16 cellular contexts compared by ENCODE assay signal in genomic region chr10:3057946-3058345, GRCh38. TPM values are rescaled to one million over a fixed set of nuclear protein-coding genes. Genes with fewer than 3 reads are reported as not detected.
DNase-seq lines count a peak whose midpoint lies in the region; ATAC-seq and TF ChIP-seq lines count a peak whose summit lies in the region.
"Had no signal": no experiment of that assay in that cellular context is flagged by ENCODE, and none has a peak within 500 bp of the region (broad histone marks: within the 10 kb centered on the region; RNA-seq: fewer than 3 reads in every experiment).

No MANE protein-coding gene starts in this region.

- intact Hi-C loops in sigmoid colon (cut with DNase I) = no loop called here

- TF ChIP-seq POLR2A in sigmoid colon (IDR thresholded peaks at IDR 0.05) = no peak

- no peak for TF ChIP-seq CTCF in WTC11 (IDR thresholded peaks at IDR 0.05)
- no peak for TF ChIP-seq CTCF in sigmoid colon (IDR thresholded peaks at IDR 0.05)
- TF ChIP-seq CTCF in RWPE1 (conservative IDR thresholded peaks at IDR 0.05; ENCODE audit: low read depth) = no peak

- H3K4me1 Mint-ChIP-seq in WTC11 = peaks cover 25% of the 10 kb centered on the region
- peaks cover 11 to 27% of the 10 kb centered on the region in 2 donors for H3K4me1 Mint-ChIP-seq in immature natural killer cell

- H3K27ac Mint-ChIP-seq in WTC11 (no peak overlapping the region), immature natural killer cell (no peak overlapping the region)
- H3K27ac Mint-ChIP-seq: IgD-negative memory B cell had no signal

- no peaks in the 10 kb centered on the region for H3K27me3 ChIP-seq in sigmoid colon
- H3K27me3 ChIP-seq: BLaER1 treated with 17β-estradiol and CSF1 and Interleukin-3, amounts not matched to agents 10 nM and 100 nM; SJCRH30 had no signal

- no peak for TF ChIP-seq EP300 in sigmoid colon (IDR thresholded peaks at IDR 0.05)

- ATAC-seq in WTC11 (peak; percentile 49; the same call in 1 of the 2 replicates), HG03442 (IDR thresholded peaks at IDR 0.05; ENCODE audit: unreplicated experiment) (no peak)
- ATAC-seq: A549 had no signal

- H3K4me3 Mint-ChIP-seq in WTC11 (no peak overlapping the region), immature natural killer cell (peak overlapping the region in 3 of 5 donors; percentile 44 to 70 (median 63))
- H3K4me3 Mint-ChIP-seq: IgD-negative memory B cell had no signal

- H3K27ac ChIP-seq in sigmoid colon (no peak overlapping the region), RWPE1 (no peak overlapping the region)
- H3K27ac ChIP-seq: A549; BLaER1 treated with 17β-estradiol and CSF1 and Interleukin-3, amounts not matched to agents 10 nM and 100 nM; SJCRH30 had no signal

- DNase-seq in activated gamma-delta T cell treated with Interleukin-2 at 50 U/mL for 16 hours = peak; percentile 33
- no peak for DNase-seq in activated gamma-delta T cell (lab: John Stamatoyannopoulos, UW)
- DNase-seq in WTC11 (ENCODE audit: low spot score) = no peak
- DNase-seq in immature natural killer cell = peak; percentile 28 to 39 (median 36)
- peak; percentile 56 for DNase-seq in sigmoid colon
- no peak for DNase-seq in RWPE1 (ENCODE audit: low spot score)
- no peak for DNase-seq in EL
- DNase-seq: DMS 273 treated with DMSO at 0.1 percent for 48 hours, NCI-H1417 treated with DMSO at 0.1 percent for 48 hours, NCI-H2081, NCI-H748 treated with DMSO at 0.1 percent for 48 hours, SJCRH30 had no signal

- H3K9me3 ChIP-seq in sigmoid colon = no peaks in the 10 kb centered on the region
- H3K9me3 ChIP-seq: A549, SJCRH30 had no signal

- H3K36me3 ChIP-seq in sigmoid colon = no peaks in the 10 kb centered on the region
- H3K36me3 ChIP-seq: BLaER1 treated with 17β-estradiol and CSF1 and Interleukin-3, amounts not matched to agents 10 nM and 100 nM; SJCRH30 had no signal

- peaks cover 0 to 10% (median 4%) of the 10 kb centered on the region in 4 donors for H3K4me1 ChIP-seq in sigmoid colon
- H3K4me1 ChIP-seq: SJCRH30 had no signal

- H3K27me3 Mint-ChIP-seq in WTC11 (ENCODE audit: low read depth) = peaks cover 28% of the 10 kb centered on the region
- H3K27me3 Mint-ChIP-seq in immature natural killer cell (ENCODE audit: low read depth in 3 of 3) = peaks cover 2 to 7% (median 5%) of the 10 kb centered on the region in 3 donors

- CTCF ChIA-PET in WTC11 (lab: Charles Lee) = no interaction called here
- CTCF ChIA-PET in RWPE1 (lab: Yijun Ruan, JAX) = no interaction called here

- H3K4me3 ChIP-seq in sigmoid colon = no peak overlapping the region
- H3K4me3 ChIP-seq: A549; BLaER1 treated with 17β-estradiol and CSF1 and Interleukin-3, amounts not matched to agents 10 nM and 100 nM; SJCRH30 had no signal

- POLR2A ChIA-PET in WTC11 (lab: Charles Lee) (no interaction called here), RWPE1 (lab: Yijun Ruan, JAX; ENCODE audit: low non-redundant PET) (no interaction called here)

- H3K36me3 Mint-ChIP-seq in WTC11 = 0 out of 2 replicates have a peak, but pooled peaks cover 3% of the 10 kb centered on the region
- H3K36me3 Mint-ChIP-seq in immature natural killer cell = no peaks in the 10 kb centered on the region
- H3K36me3 Mint-ChIP-seq: IgD-negative memory B cell had no signal

- H3K9me3 Mint-ChIP-seq in WTC11 (peaks cover 7% of the 10 kb centered on the region; the same call in 1 of the 2 replicates), immature natural killer cell (no peaks in the 10 kb centered on the region)

- 68 to 85% methylated on average over 8 of the region's 8 CpGs for WGBS in sigmoid colon, 2 donors

TF ChIP-seq in WTC11, 78 proteins besides CTCF, POLR2A, EP300 and RAD21:
- TF ChIP-seq, protein P1, sequence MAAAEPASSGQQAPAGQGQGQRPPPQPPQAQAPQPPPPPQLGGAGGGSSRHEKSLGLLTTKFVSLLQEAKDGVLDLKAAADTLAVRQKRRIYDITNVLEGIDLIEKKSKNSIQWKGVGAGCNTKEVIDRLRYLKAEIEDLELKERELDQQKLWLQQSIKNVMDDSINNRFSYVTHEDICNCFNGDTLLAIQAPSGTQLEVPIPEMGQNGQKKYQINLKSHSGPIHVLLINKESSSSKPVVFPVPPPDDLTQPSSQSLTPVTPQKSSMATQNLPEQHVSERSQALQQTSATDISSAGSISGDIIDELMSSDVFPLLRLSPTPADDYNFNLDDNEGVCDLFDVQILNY (CRISPR knock-in tag; IDR thresholded peaks at IDR 0.05) = no peak
- TF ChIP-seq MXD4 (CRISPR knock-in tag; IDR thresholded peaks at IDR 0.05; ENCODE audit: borderline replicate concordance) (no peak), JUN (CRISPR knock-in tag; IDR thresholded peaks at IDR 0.05) (no peak), ETV6 (CRISPR knock-in tag; IDR thresholded peaks at IDR 0.05) (no peak), ATF1 (CRISPR knock-in tag; IDR thresholded peaks at IDR 0.05) (no peak)
- TF ChIP-seq, protein P2, sequence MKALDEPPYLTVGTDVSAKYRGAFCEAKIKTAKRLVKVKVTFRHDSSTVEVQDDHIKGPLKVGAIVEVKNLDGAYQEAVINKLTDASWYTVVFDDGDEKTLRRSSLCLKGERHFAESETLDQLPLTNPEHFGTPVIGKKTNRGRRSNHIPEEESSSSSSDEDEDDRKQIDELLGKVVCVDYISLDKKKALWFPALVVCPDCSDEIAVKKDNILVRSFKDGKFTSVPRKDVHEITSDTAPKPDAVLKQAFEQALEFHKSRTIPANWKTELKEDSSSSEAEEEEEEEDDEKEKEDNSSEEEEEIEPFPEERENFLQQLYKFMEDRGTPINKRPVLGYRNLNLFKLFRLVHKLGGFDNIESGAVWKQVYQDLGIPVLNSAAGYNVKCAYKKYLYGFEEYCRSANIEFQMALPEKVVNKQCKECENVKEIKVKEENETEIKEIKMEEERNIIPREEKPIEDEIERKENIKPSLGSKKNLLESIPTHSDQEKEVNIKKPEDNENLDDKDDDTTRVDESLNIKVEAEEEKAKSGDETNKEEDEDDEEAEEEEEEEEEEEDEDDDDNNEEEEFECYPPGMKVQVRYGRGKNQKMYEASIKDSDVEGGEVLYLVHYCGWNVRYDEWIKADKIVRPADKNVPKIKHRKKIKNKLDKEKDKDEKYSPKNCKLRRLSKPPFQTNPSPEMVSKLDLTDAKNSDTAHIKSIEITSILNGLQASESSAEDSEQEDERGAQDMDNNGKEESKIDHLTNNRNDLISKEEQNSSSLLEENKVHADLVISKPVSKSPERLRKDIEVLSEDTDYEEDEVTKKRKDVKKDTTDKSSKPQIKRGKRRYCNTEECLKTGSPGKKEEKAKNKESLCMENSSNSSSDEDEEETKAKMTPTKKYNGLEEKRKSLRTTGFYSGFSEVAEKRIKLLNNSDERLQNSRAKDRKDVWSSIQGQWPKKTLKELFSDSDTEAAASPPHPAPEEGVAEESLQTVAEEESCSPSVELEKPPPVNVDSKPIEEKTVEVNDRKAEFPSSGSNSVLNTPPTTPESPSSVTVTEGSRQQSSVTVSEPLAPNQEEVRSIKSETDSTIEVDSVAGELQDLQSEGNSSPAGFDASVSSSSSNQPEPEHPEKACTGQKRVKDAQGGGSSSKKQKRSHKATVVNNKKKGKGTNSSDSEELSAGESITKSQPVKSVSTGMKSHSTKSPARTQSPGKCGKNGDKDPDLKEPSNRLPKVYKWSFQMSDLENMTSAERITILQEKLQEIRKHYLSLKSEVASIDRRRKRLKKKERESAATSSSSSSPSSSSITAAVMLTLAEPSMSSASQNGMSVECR (CRISPR knock-in tag; IDR thresholded peaks at IDR 0.05; ENCODE audit: borderline replicate concordance) = no peak
- TF ChIP-seq, protein P3, sequence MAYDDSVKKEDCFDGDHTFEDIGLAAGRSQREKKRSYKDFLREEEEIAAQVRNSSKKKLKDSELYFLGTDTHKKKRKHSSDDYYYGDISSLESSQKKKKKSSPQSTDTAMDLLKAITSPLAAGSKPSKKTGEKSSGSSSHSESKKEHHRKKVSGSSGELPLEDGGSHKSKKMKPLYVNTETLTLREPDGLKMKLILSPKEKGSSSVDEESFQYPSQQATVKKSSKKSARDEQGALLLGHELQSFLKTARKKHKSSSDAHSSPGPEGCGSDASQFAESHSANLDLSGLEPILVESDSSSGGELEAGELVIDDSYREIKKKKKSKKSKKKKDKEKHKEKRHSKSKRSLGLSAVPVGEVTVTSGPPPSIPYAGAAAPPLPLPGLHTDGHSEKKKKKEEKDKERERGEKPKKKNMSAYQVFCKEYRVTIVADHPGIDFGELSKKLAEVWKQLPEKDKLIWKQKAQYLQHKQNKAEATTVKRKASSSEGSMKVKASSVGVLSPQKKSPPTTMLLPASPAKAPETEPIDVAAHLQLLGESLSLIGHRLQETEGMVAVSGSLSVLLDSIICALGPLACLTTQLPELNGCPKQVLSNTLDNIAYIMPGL (CRISPR knock-in tag; IDR thresholded peaks at IDR 0.05) = no peak

RNA-seq across cellular contexts. Expression of gene PFKP, which starts 9.4 kb away (rescaled TPM):
- total RNA-seq in WTC11 (2021) (127 to 156 TPM (median 150 TPM) in 3 replicates), sigmoid colon (10 to 100 TPM; 27.5 to 94.7 (median 58.4) TPM)
- polyA plus RNA-seq in immature natural killer cell (10 to 100 TPM; 18.2 to 47.3 (median 30.0) TPM), sigmoid colon (100 to 1,000 TPM in 1 of 3 donors, 10 to 100 TPM in 2; 26.4 to 105 (median 40.2) TPM)

Comparison
In these comparisons a context has a peak if more than half of its experiments do, and no peak if none do; other contexts are left out.
1. DNase-seq: peak in activated gamma-delta T cell treated with Interleukin-2 at 50 U/mL for 16 hours (single experiment), immature natural killer cell (3 of 3) and sigmoid colon (single experiment); none in activated gamma-delta T cell (single experiment), WTC11 (single experiment), RWPE1 (single experiment) and EL (single experiment).